11 cellular contexts compared by ENCODE assay signal in the genomic region with DNA sequence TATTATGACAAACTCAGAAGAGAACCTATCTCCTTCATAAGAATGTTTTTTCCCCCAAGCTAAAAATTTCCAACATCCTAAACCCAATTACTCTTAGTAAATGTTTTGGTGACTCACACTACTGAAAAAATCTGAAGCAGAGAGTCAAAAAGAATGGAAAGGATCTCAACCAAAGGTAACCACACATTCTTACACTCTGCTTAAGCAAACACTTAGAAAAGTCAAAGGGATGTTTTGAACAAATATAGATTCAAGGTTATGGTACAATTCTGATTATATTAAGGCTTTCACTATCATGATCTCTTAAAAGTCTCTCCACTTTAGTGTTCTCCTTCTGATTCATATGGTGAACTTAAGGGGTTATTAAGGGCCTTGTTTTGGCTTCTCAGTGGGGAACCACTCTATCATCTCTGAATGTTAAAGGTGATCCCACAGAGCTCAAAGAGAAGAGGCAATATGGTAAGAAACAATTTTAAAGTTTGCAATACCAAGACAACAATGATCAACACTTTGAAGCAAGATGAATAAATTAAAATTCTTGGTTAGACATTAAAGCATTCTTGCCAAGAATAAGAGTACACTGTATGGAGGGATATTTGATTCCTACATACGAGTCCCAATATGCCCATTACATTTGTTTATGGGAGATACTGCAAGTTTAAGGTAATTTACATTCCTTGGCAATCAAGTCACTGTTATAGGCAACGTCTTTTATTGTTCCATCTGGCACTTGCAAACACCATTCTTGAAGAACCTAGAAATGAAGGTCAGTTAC.
DNase-seq lines count a peak whose midpoint lies in the region; ATAC-seq and TF ChIP-seq lines count a peak whose summit lies in the region.
"Had no signal": no experiment of that assay in that cellular context is flagged by ENCODE, and none has a peak within 500 bp of the region (broad histone marks: within the 10 kb centered on the region; RNA-seq: fewer than 3 reads in every experiment).

No MANE protein-coding gene starts in this region.

- intact Hi-C loops in activated T-helper 2 cell treated with anti-CD3 and anti-CD28 coated beads, Interferon-gamma antibody, Interleukin-2, Interleukin-4, amounts not matched to agents 10 μg/mL and 5 μg/mL and 100 μg/mL, durations not matched to agents 14 hours and 24 hours and 36 hours (cut with micrococcal nuclease): no loop called here
- intact Hi-C loops in Calu3 (cut with micrococcal nuclease; ENCODE audit: unreplicated experiment): no loop called here

- H3K36me3 ChIP-seq in ACC112 (ENCODE audit: insufficient read depth, low read length): peaks cover 35% of the 10 kb centered on the region
- peaks cover 48% of the 10 kb centered on the region for H3K36me3 ChIP-seq in iPS-20b (ENCODE audit: insufficient read depth, low read depth, low read length)
- peaks cover 0 to 37% (median 0%) of the 10 kb centered on the region in 3 donors for H3K36me3 ChIP-seq in Peyer's patch

- DNase-seq in GM04503 (ENCODE audit: low read depth) (peak; percentile 40), Peyer's patch (no peak), DMS 273 (lab: John Stamatoyannopoulos, UW; ENCODE audit: unreplicated experiment) (no peak), Calu3 (no peak)
- no peak for DNase-seq in activated T-helper 2 cell treated with anti-CD3 and anti-CD28 coated beads, Interferon-gamma antibody, Interleukin-2, Interleukin-4, amounts not matched to agents 10 μg/mL and 5 μg/mL and 100 μg/mL, durations not matched to agents 14 hours and 24 hours and 36 hours (ENCODE audit: low spot score)
- DNase-seq: activated gamma-delta T cell treated with Interleukin-2 at 50 U/mL for 16 hours, left ventricle myocardium superior had no signal

- 0 out of 2 replicates have a peak overlapping the region, but pooled peaks have one; percentile 3 for H3K9ac ChIP-seq in iPS-20b (ENCODE audit: low read depth, low read length)

- no peak for TF ChIP-seq CTCF in Peyer's patch (IDR thresholded peaks at IDR 0.05)
- no peak for TF ChIP-seq CTCF in Calu3 (IDR thresholded peaks at IDR 0.05; ENCODE audit: unreplicated experiment)

- H3K36me3 Mint-ChIP-seq in activated T-helper 2 cell treated with anti-CD3 and anti-CD28 coated beads, Interferon-gamma antibody, Interleukin-2, Interleukin-4, amounts not matched to agents 10 μg/mL and 5 μg/mL and 100 μg/mL, durations not matched to agents 14 hours and 24 hours and 36 hours (ENCODE audit: low read depth): peaks cover 43% of the 10 kb centered on the region
- peaks cover 63% of the 10 kb centered on the region for H3K36me3 Mint-ChIP-seq in Calu3 (ENCODE audit: insufficient read depth, unreplicated experiment)

- no TSS peak for BruUV-seq in Calu3 (replicated peaks; lab: Mats Ljungman, UMichigan)

- TF ChIP-seq POLR2A in Peyer's patch (IDR thresholded peaks at IDR 0.05): no peak

- H3K4me3 Mint-ChIP-seq in activated T-helper 2 cell treated with anti-CD3 and anti-CD28 coated beads, Interferon-gamma antibody, Interleukin-2, Interleukin-4, amounts not matched to agents 10 μg/mL and 5 μg/mL and 100 μg/mL, durations not matched to agents 14 hours and 24 hours and 36 hours (ENCODE audit: low read depth): no peak overlapping the region
- no peak overlapping the region for H3K4me3 Mint-ChIP-seq in Calu3 (ENCODE audit: low read depth, unreplicated experiment)

- CTCF ChIA-PET in Calu3 (lab: Charles Lee): interaction anchor here (0.5 kb wide), 1 partner anchor 79 kb away, joined by 4 read pairs; no protein-coding TSS in a partner anchor

- no peak overlapping the region for H2AFZ ChIP-seq in ACC112 (ENCODE audit: low read length, unreplicated experiment)

- no peaks in the 10 kb centered on the region for H3K9me3 Mint-ChIP-seq in activated T-helper 2 cell treated with anti-CD3 and anti-CD28 coated beads, Interferon-gamma antibody, Interleukin-2, Interleukin-4, amounts not matched to agents 10 μg/mL and 5 μg/mL and 100 μg/mL, durations not matched to agents 14 hours and 24 hours and 36 hours
- H3K9me3 Mint-ChIP-seq in Calu3 (ENCODE audit: low read depth, unreplicated experiment): no peaks in the 10 kb centered on the region

- no peak for ATAC-seq in HG03025 (IDR thresholded peaks at IDR 0.05; ENCODE audit: low FRiP score, unreplicated experiment)
- ATAC-seq: left ventricle myocardium superior had no signal

- H3K79me2 ChIP-seq in ACC112 (ENCODE audit: control insufficient read depth, insufficient read depth, low read length, unreplicated experiment): no peaks in the 10 kb centered on the region

- peaks cover 19% of the 10 kb centered on the region for H3K4me1 ChIP-seq in ACC112 (ENCODE audit: control insufficient read depth, insufficient read depth, low read length, unreplicated experiment)
- H3K4me1 ChIP-seq in iPS-20b (ENCODE audit: insufficient read depth, low read length): peaks cover 15% of the 10 kb centered on the region
- H3K4me1 ChIP-seq in Peyer's patch: no peaks in the 10 kb centered on the region
- H3K4me1 ChIP-seq: right atrium auricular region had no signal

- H3K4me3 ChIP-seq in ACC112 (ENCODE audit: low read depth, low read length) (peak overlapping the region; percentile 13; the same call in 1 of the 2 replicates), iPS-20b (ENCODE audit: low read length) (no peak overlapping the region), Peyer's patch (no peak overlapping the region)
- H3K4me3 ChIP-seq: right atrium auricular region had no signal

- no peaks in the 10 kb centered on the region for H3K27me3 ChIP-seq in ACC112 (ENCODE audit: insufficient read depth, low read length)
- no peaks in the 10 kb centered on the region for H3K27me3 ChIP-seq in iPS-20b (ENCODE audit: insufficient read depth, low read length)
- no peaks in the 10 kb centered on the region for H3K27me3 ChIP-seq in Peyer's patch
- H3K27me3 ChIP-seq: right atrium auricular region had no signal

- peaks cover 8% of the 10 kb centered on the region for H3K4me1 Mint-ChIP-seq in activated T-helper 2 cell treated with anti-CD3 and anti-CD28 coated beads, Interferon-gamma antibody, Interleukin-2, Interleukin-4, amounts not matched to agents 10 μg/mL and 5 μg/mL and 100 μg/mL, durations not matched to agents 14 hours and 24 hours and 36 hours (ENCODE audit: low read depth)
- no peaks in the 10 kb centered on the region for H3K4me1 Mint-ChIP-seq in Calu3 (ENCODE audit: low read depth, unreplicated experiment)

- peak overlapping the region; percentile 66 for H3K27ac Mint-ChIP-seq in activated T-helper 2 cell treated with anti-CD3 and anti-CD28 coated beads, Interferon-gamma antibody, Interleukin-2, Interleukin-4, amounts not matched to agents 10 μg/mL and 5 μg/mL and 100 μg/mL, durations not matched to agents 14 hours and 24 hours and 36 hours
- no peak overlapping the region for H3K27ac Mint-ChIP-seq in Calu3 (ENCODE audit: unreplicated experiment)

- H3K9me3 ChIP-seq in iPS-20b (ENCODE audit: insufficient read depth, low read depth, low read length) (no peaks in the 10 kb centered on the region), Peyer's patch (no peaks in the 10 kb centered on the region)
- H3K9me3 ChIP-seq: right atrium auricular region had no signal

- no peaks in the 10 kb centered on the region for H3K27me3 Mint-ChIP-seq in activated T-helper 2 cell treated with anti-CD3 and anti-CD28 coated beads, Interferon-gamma antibody, Interleukin-2, Interleukin-4, amounts not matched to agents 10 μg/mL and 5 μg/mL and 100 μg/mL, durations not matched to agents 14 hours and 24 hours and 36 hours (ENCODE audit: low read depth)
- no peaks in the 10 kb centered on the region for H3K27me3 Mint-ChIP-seq in Calu3 (ENCODE audit: unreplicated experiment)

- H3K27ac ChIP-seq in ACC112 (ENCODE audit: low read depth, low read length): peak overlapping the region; percentile 55
- H3K27ac ChIP-seq in iPS-20b (ENCODE audit: low read length): no peak overlapping the region
- H3K27ac ChIP-seq in Peyer's patch: no peak overlapping the region
- H3K27ac ChIP-seq: right atrium auricular region had no signal
